ENCODE assay signal across 13 cellular contexts in the genomic region with DNA sequence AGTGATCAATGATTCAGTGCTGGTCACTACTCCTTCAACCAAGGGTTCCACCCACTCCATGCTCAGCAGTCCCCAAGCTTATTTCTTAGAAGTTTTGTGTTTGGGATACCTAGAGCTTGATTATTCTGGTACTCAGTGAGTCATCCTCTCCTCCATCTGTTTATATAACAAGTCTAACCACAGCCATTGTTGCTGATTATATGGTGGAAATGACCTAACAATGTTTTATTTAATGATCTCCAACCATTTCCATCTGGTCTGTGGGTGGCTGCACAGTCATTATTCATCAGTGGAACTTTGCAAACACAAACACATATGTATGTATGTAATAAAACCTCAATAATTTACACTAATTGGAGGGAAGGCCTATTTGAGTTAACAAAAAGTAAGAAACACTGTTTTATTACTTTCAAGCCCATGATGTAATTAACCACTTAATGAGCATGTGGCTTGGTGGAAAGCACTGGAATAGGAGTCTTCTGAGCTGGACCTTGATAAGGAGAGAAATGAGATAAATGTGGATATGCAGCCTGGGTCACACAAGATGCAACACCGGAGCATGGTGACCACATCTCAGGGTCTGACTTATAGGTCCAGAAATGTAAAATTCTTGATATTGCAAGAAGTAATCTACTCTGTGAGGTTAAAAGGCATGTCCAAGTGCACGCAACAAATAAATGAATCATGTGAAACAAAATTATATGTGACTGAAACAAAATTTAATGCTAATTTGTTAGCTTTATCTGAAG.
DNase-seq lines count a peak whose midpoint lies in the region; ATAC-seq and TF ChIP-seq lines count a peak whose summit lies in the region.
"Had no signal": no experiment of that assay in that cellular context is flagged by ENCODE, and none has a peak within 500 bp of the region (broad histone marks: within the 10 kb centered on the region; RNA-seq: fewer than 3 reads in every experiment).

No MANE protein-coding gene starts in this region.

- intact Hi-C loops in Right ventricle myocardium inferior (cut with DNase I): no loop called here

- ATAC-seq in Right ventricle myocardium inferior (no peak), HG03565 (IDR thresholded peaks at IDR 0.05; ENCODE audit: unreplicated experiment) (no peak)
- ATAC-seq: left ventricle myocardium superior, upper lobe of right lung had no signal

- no peak for TF ChIP-seq CTCF in astrocyte of the spinal cord (IDR thresholded peaks at IDR 0.05; ENCODE audit: low read depth, low read length)
- no peak for TF ChIP-seq CTCF in GM20000 (IDR thresholded peaks at IDR 0.05; ENCODE audit: extremely low read depth, missing control alignments)

- in situ Hi-C loops in astrocyte of the spinal cord (cut with HindIII; ENCODE audit: low sequenced_read_pairs): no loop called here

- peak; percentile 30 for DNase-seq in COR-L47 (lab: John Stamatoyannopoulos, UW)
- DNase-seq in M059J (ENCODE audit: low read depth): peak; percentile 96
- DNase-seq in astrocyte of the spinal cord (ENCODE audit: low read depth, low spot score): peak; percentile 93
- peak; percentile 94 for DNase-seq in kidney tubule cell (ENCODE audit: low spot score)
- DNase-seq in Right ventricle myocardium inferior (ENCODE audit: missing footprints): no peak
- no peak for DNase-seq in activated naive CD4-positive, alpha-beta T cell treated with anti-CD3 and anti-CD28 coated beads, Interleukin-2, amount 50 U/mL, for 16 hours
- DNase-seq in GM20000 (ENCODE audit: low spot score): no peak
- DNase-seq: activated CD4-positive, alpha-beta T cell treated with anti-CD3 and anti-CD28 coated beads, Interleukin-2, amount 10 ng/mL, durations not matched to agents 24 days and 14 days; left ventricle myocardium superior; NCI-H1930; posterior cingulate gyrus; upper lobe of right lung had no signal

- H3K4me3 ChIP-seq in astrocyte of the spinal cord (ENCODE audit: low read depth, low read length): no peak overlapping the region
- H3K4me3 ChIP-seq: upper lobe of right lung had no signal

Comparison
In these comparisons a context has a peak if more than half of its experiments do, and no peak if none do; other contexts are left out.
1. DNase-seq: peak in COR-L47 (single experiment), M059J (single experiment), astrocyte of the spinal cord (single experiment) and kidney tubule cell (single experiment); none in Right ventricle myocardium inferior (single experiment), activated naive CD4-positive, alpha-beta T cell treated with anti-CD3 and anti-CD28 coated beads, Interleukin-2, amount 50 U/mL, for 16 hours (single experiment) and GM20000 (single experiment).